Comparison of ENCODE assay signal across 2 cellular contexts in genomic region chr13:47945738-47946137, GRCh38.
TF ChIP-seq lines count a peak whose summit lies in the region.

No MANE protein-coding gene starts in this region.

TF ChIP-seq in A549, 52 proteins besides CTCF, POLR2A, EP300 and RAD21 (continued from another document):
- no peak for TF ChIP-seq ATOH8 (CRISPR knock-in tag; IDR thresholded peaks at IDR 0.05; ENCODE audit: low read depth)
TF ChIP-seq in A549: peak in this region for 1.

TF ChIP-seq in K562, 482 proteins besides CTCF, POLR2A, EP300 and RAD21 (continued from another document):
- peak in 1 of 2 experiments; percentile 53; a peak in 1 of 4 replicates for TF ChIP-seq ZNF318 (IDR thresholded peaks at IDR 0.05; ENCODE audit: borderline replicate concordance in 1 of 2, low read depth in 1 of 2)
- no peak for TF ChIP-seq NCOA2 (IDR thresholded peaks at IDR 0.05; ENCODE audit: partially characterized antibody in 2 of 2)
- TF ChIP-seq FOSL1 (tag; conservative IDR thresholded peaks at IDR 0.05), result peak; percentile 70
- TF ChIP-seq CEBPG (CRISPR knock-in tag; IDR thresholded peaks at IDR 0.05), result peak; percentile 50; the same call in 1 of the 2 replicates
- peak; percentile 74 to 97 for TF ChIP-seq CEBPG (tag; conservative IDR thresholded peaks at IDR 0.05 in 1 of 2, IDR thresholded peaks at IDR 0.05 in 1 of 2)
- TF ChIP-seq BRF2 (IDR thresholded peaks at IDR 0.05; ENCODE audit: borderline replicate concordance, insufficient read depth, insufficient read length), result no peak
- no peak for TF ChIP-seq NBN (IDR thresholded peaks at IDR 0.05; ENCODE audit: low read depth)
- no peak for TF ChIP-seq ZC3H11A (IDR thresholded peaks at IDR 0.05; ENCODE audit: low read depth, low read length)
- peak; percentile 82 for TF ChIP-seq ATF3 (IDR thresholded peaks at IDR 0.05)
- TF ChIP-seq ATF3 (CRISPR knock-in tag; conservative IDR thresholded peaks at IDR 0.05), result no peak
- no peak for TF ChIP-seq TEAD2 (tag; IDR thresholded peaks at IDR 0.05)
- TF ChIP-seq CEBPZ (IDR thresholded peaks at IDR 0.05; ENCODE audit: borderline replicate concordance, low read depth, low read length), result no peak
- TF ChIP-seq NFE2 (IDR thresholded peaks at IDR 0.05; ENCODE audit: low read depth), result no peak
- TF ChIP-seq MAFF (IDR thresholded peaks at IDR 0.05; ENCODE audit: low read length), result no peak
- no peak for TF ChIP-seq ETV6 (IDR thresholded peaks at IDR 0.05; ENCODE audit: borderline replicate concordance in 1 of 2, low read depth in 2 of 2, low read length in 1 of 2)
- TF ChIP-seq ETV6 (CRISPR knock-in tag; IDR thresholded peaks at IDR 0.05; ENCODE audit: borderline replicate concordance), result no peak
- no peak for TF ChIP-seq ZBTB43 (CRISPR knock-in tag; IDR thresholded peaks at IDR 0.05)
- no peak for TF ChIP-seq SRF (CRISPR knock-in tag; IDR thresholded peaks at IDR 0.05)
- no peak for TF ChIP-seq ZBTB11 (CRISPR knock-in tag; IDR thresholded peaks at IDR 0.05)
- no peak for TF ChIP-seq KDM2B (CRISPR knock-in tag; IDR thresholded peaks at IDR 0.05)
- TF ChIP-seq JUND (IDR thresholded peaks at IDR 0.05; ENCODE audit: borderline replicate concordance, low read depth, low read length), result peak; percentile 38; the same call in 1 of the 2 replicates
- TF ChIP-seq JUND (tag; IDR thresholded peaks at IDR 0.05; ENCODE audit: borderline replicate concordance, low read depth, low read length), result no peak
- TF ChIP-seq ZNF124 (CRISPR knock-in tag; IDR thresholded peaks at IDR 0.05), result no peak
- TF ChIP-seq MED1 (CRISPR knock-in tag; IDR thresholded peaks at IDR 0.05; ENCODE audit: borderline replicate concordance), result no peak
- TF ChIP-seq RBM39 (optimal IDR thresholded peaks at IDR 0.05; ENCODE audit: low read depth, low read length), result no peak
